Comparison of ENCODE assay signal across 8 cellular contexts in the genomic region with DNA sequence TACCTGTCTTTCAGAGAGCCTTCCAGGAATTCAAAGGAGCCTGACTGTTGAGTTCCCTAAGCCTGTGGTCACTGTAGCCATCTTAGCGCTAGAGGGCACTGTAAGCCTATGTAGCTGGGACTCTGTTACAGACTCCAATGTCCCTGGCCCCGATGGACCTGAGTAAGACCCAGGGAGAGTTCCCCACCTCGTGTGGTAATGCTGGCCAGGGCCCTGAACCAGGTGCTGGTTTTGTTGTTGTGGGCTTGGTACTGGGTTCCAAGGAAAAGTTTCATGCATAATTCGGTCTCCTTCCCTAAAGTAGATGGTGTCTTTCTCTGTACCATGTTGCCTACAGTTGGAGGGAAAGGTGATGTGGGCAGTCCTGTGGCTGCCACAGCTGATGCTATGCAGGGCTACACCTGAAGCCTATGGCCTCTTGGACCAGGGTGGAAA. TPM values are rescaled to one million over a fixed set of nuclear protein-coding genes. Genes with fewer than 3 reads are reported as not detected.
DNase-seq lines count a peak whose midpoint lies in the region; ATAC-seq, FAIRE-seq and TF ChIP-seq lines count a peak whose summit lies in the region.

No MANE protein-coding gene starts in this region.

- ATAC-seq in HepG2 (peak; percentile 100), GM19351 (IDR thresholded peaks at IDR 0.05; ENCODE audit: unreplicated experiment) (no peak)

- 0 out of 5 replicates have a peak, but pooled peaks cover 0 to 1% of the 10 kb centered on the region in 2 experiments for H3K36me3 ChIP-seq in HepG2 (replicated peaks in 1 of 2; ENCODE audit: control insufficient read depth in 1 of 2, insufficient read depth in 2 of 2, low read length in 2 of 2)

- POLR2A ChIA-PET in HepG2 (lab: Yijun Ruan, JAX), result no interaction called here

- no peak for TF ChIP-seq POLR2A in HepG2 (IDR thresholded peaks at IDR 0.05; ENCODE audit: insufficient read depth in 1 of 2, low read depth in 2 of 2, low read length in 2 of 2)

- no TSS peak for BruUV-seq in HepG2 (replicated peaks; lab: Mats Ljungman, UMichigan)

- no peak overlapping the region for H3K9ac ChIP-seq in HepG2 (ENCODE audit: insufficient read depth, low read depth, low read length)

- TF ChIP-seq EP300 in HepG2 (IDR thresholded peaks at IDR 0.05; ENCODE audit: low read depth in 2 of 2, low read length in 2 of 2) (no peak), HepG2 (CRISPR knock-in tag; IDR thresholded peaks at IDR 0.05; ENCODE audit: borderline replicate concordance) (no peak)

- CTCF ChIA-PET in HepG2 (lab: Yijun Ruan, JAX; ENCODE audit: low intra/inter-chr PET ratio, low total read pairs), result interaction anchor here (0.8 to 1.5 kb wide), 2 partner anchors 18 to 222 kb away, joined by 5 to 15 read pairs; no protein-coding TSS in a partner anchor

- H4K20me1 ChIP-seq in HepG2 (ENCODE audit: insufficient read depth, low read length), result no peaks in the 10 kb centered on the region

- no peak overlapping the region for H2AFZ ChIP-seq in HepG2 (ENCODE audit: low read length)

- no peak overlapping the region for H3K27ac ChIP-seq in HepG2 (ENCODE audit: extremely low read length, insufficient read depth, low read length)

- peak; percentile 84 for TF ChIP-seq RAD21 in HepG2 (CRISPR knock-in tag; IDR thresholded peaks at IDR 0.05)

- no peak overlapping the region for H3K4me2 ChIP-seq in HepG2 (ENCODE audit: low read depth, low read length)

- FAIRE-seq in HepG2 (lab: Jason Lieb, UNC), result peak; percentile 89

- no peaks in the 10 kb centered on the region for H3K79me2 ChIP-seq in HepG2 (ENCODE audit: insufficient read depth, low read length)

- no peaks in the 10 kb centered on the region for H3K9me3 ChIP-seq in HepG2 (ENCODE audit: low read length)

- no peak overlapping the region for H3K4me3 ChIP-seq in HepG2 (replicated peaks in 1 of 3; ENCODE audit: insufficient read depth in 1 of 3, low read depth in 2 of 3, low read length in 3 of 3)

- peaks cover 17% of the 10 kb centered on the region for H3K4me1 ChIP-seq in HepG2 (ENCODE audit: insufficient read depth, low read length)

- TF ChIP-seq CTCF in AG09319 (IDR thresholded peaks at IDR 0.05; ENCODE audit: low read depth, low read length) (peak; percentile 86), HepG2 (CRISPR knock-in tag; IDR thresholded peaks at IDR 0.05) (peak; percentile 93)

- H3K27me3 ChIP-seq in HepG2 (ENCODE audit: control insufficient read depth in 1 of 2, insufficient read depth in 2 of 2, low read length in 2 of 2), result no peaks in the 10 kb centered on the region

- in situ Hi-C loops in HepG2 (cut with HindIII; ENCODE audit: extremely low pct_ligation_motif_present, low pct_unique_long_range_greater_than_20kb), result loop anchor here (25.0 kb wide), 1 partner anchor 508 kb away; a partner anchor contains a TSS

- DNase-seq in AG09319 (ENCODE audit: extremely low read depth, low read depth) (peak; percentile 18), H4 (ENCODE audit: low spot score) (peak; percentile 61), NCI-H510A treated with DMSO at 0.1 percent for 48 hours (lab: John Stamatoyannopoulos, UW) (peak; percentile 46), dedifferentiated amniotic fluid mesenchymal stem cell (ENCODE audit: extremely low spot score) (peak; percentile 67), HepG2 (ENCODE audit: low spot score) (peak; percentile 65)
- peak; percentile 51 to 64 for DNase-seq in activated CD4-positive, alpha-beta T cell treated with anti-CD3 and anti-CD28 coated beads for 4 hours
- DNase-seq in stimulated activated CD4-positive, alpha-beta T cell treated with anti-CD3 and anti-CD28 coated beads, TNF-alpha, amount 100 ng/mL, for 1 hour (ENCODE audit: low read depth in 3 of 3, low spot score in 1 of 3), result peak; percentile 16 to 20 (median 18)

- 25% methylated on average over 4 of the region's 4 CpGs for WGBS in HepG2 (ENCODE audit: low lambda C conversion rate)

- intact Hi-C loops in HepG2 (cut with micrococcal nuclease; ENCODE audit: unreplicated experiment), result loop anchor here (1.0 to 5.0 kb wide), 2 partner anchors 222 to 498 kb away; no protein-coding TSS in a partner anchor

TF ChIP-seq in HepG2, 621 proteins besides CTCF, POLR2A, EP300 and RAD21 (continues in another document):
- TF ChIP-seq NFIB (CRISPR knock-in tag; IDR thresholded peaks at IDR 0.05; ENCODE audit: borderline replicate concordance) (no peak), ZNF138 (CRISPR knock-in tag; IDR thresholded peaks at IDR 0.05; ENCODE audit: low read depth) (no peak), TCF7 (IDR thresholded peaks at IDR 0.05; ENCODE audit: low read depth) (no peak), BCL6 (CRISPR knock-in tag; IDR thresholded peaks at IDR 0.05) (peak; percentile 68), ZNF230 (CRISPR knock-in tag; IDR thresholded peaks at IDR 0.05) (0 out of 2 replicates have a peak, but pooled peaks have one; percentile 40), FOXA3 (CRISPR knock-in tag; IDR thresholded peaks at IDR 0.05) (0 out of 2 replicates have a peak, but pooled peaks have one; percentile 17), RXRB (CRISPR knock-in tag; IDR thresholded peaks at IDR 0.05; ENCODE audit: borderline replicate concordance) (0 out of 2 replicates have a peak, but pooled peaks have one; percentile 28)
- TF ChIP-seq, protein P1, sequence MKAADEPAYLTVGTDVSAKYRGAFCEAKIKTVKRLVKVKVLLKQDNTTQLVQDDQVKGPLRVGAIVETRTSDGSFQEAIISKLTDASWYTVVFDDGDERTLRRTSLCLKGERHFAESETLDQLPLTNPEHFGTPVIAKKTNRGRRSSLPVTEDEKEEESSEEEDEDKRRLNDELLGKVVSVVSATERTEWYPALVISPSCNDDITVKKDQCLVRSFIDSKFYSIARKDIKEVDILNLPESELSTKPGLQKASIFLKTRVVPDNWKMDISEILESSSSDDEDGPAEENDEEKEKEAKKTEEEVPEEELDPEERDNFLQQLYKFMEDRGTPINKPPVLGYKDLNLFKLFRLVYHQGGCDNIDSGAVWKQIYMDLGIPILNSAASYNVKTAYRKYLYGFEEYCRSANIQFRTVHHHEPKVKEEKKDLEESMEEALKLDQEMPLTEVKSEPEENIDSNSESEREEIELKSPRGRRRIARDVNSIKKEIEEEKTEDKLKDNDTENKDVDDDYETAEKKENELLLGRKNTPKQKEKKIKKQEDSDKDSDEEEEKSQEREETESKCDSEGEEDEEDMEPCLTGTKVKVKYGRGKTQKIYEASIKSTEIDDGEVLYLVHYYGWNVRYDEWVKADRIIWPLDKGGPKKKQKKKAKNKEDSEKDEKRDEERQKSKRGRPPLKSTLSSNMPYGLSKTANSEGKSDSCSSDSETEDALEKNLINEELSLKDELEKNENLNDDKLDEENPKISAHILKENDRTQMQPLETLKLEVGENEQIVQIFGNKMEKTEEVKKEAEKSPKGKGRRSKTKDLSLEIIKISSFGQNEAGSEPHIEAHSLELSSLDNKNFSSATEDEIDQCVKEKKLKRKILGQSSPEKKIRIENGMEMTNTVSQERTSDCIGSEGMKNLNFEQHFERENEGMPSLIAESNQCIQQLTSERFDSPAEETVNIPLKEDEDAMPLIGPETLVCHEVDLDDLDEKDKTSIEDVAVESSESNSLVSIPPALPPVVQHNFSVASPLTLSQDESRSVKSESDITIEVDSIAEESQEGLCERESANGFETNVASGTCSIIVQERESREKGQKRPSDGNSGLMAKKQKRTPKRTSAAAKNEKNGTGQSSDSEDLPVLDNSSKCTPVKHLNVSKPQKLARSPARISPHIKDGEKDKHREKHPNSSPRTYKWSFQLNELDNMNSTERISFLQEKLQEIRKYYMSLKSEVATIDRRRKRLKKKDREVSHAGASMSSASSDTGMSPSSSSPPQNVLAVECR (CRISPR knock-in tag; IDR thresholded peaks at IDR 0.05; ENCODE audit: borderline replicate concordance), result no peak

RNA-seq across cellular contexts. Expression of a gene that starts 32.4 kb away (rescaled TPM):
- total RNA-seq in H4 (2014; rRNA removed; shearing (Covaris generic)), result 8.2 and 11.6 TPM in 2 replicates
- total RNA-seq in HepG2 (2016; rRNA removed; fragmentation: Illumina TruSeq; extraction: Trizol), result 10.8 and 16.1 TPM in 2 replicates
- 5.1 and 5.9 TPM in 2 replicates for total RNA-seq in HepG2 (2016; cell fraction: cytosol; rRNA removed; fragmentation: Illumina TruSeq; extraction: Trizol; ENCODE audit: low read depth)
- total RNA-seq in HepG2 (2016; cell fraction: insoluble cytoplasmic fraction; rRNA removed; fragmentation: Illumina TruSeq; extraction: Trizol), result 8.8 and 15.2 TPM in 2 replicates
- total RNA-seq in HepG2 (2016; cell fraction: membrane; rRNA removed; fragmentation: Illumina TruSeq; extraction: Trizol), result 6.3 and 6.5 TPM in 2 replicates
- 17.7 and 18.9 TPM in 2 replicates for total RNA-seq in HepG2 (2016; cell fraction: nucleus; rRNA removed; fragmentation: Illumina TruSeq; extraction: Trizol)
- 5.0 and 7.3 TPM in 2 replicates for polyA plus RNA-seq in HepG2 (2011; rRNA removed)
- 3.8 and 4.0 TPM in 2 replicates for polyA plus RNA-seq in HepG2 (2011; cell fraction: cytosol; rRNA removed)
- 19.5 and 23.8 TPM in 2 replicates for polyA plus RNA-seq in HepG2 (2011; cell fraction: nucleus; rRNA removed)
- 7.2 and 7.6 TPM in 2 replicates for polyA plus RNA-seq in HepG2 (2012)
- 1.5 and 1.7 TPM in 2 replicates for polyA plus RNA-seq in HepG2 (2016; cell fraction: cytosol; fragmentation: Illumina TruSeq; extraction: Trizol; ENCODE audit: low read depth)
- polyA plus RNA-seq in HepG2 (2016; cell fraction: insoluble cytoplasmic fraction; fragmentation: Illumina TruSeq; extraction: Trizol; ENCODE audit: low read depth), result 7.6 and 9.1 TPM in 2 replicates
- 2.6 and 3.4 TPM in 2 replicates for polyA plus RNA-seq in HepG2 (2016; cell fraction: membrane; fragmentation: Illumina TruSeq; extraction: Trizol; ENCODE audit: low read depth)
- polyA plus RNA-seq in HepG2 (2016; cell fraction: nucleus; fragmentation: Illumina TruSeq; extraction: Trizol; ENCODE audit: insufficient read depth, low read depth), result 33.4 and 36.1 TPM in 2 replicates
- 9.8 and 12.9 TPM in 2 replicates for polyA minus RNA-seq in HepG2 (2011; rRNA and poly(A)+ RNA removed; ENCODE audit: low replicate concordance)
- polyA minus RNA-seq in HepG2 (2011; cell fraction: cytosol; rRNA and poly(A)+ RNA removed), result 4.0 and 5.0 TPM in 2 replicates
- polyA minus RNA-seq in HepG2 (2011; cell fraction: nucleus; rRNA and poly(A)+ RNA removed), result 16.9 and 18.9 TPM in 2 replicates
